Comparison of ENCODE assay signal across 25 cellular contexts in genomic region chr15:66041276-66041675, GRCh38.
DNase-seq lines count a peak whose midpoint lies in the region; ATAC-seq, FAIRE-seq and TF ChIP-seq lines count a peak whose summit lies in the region.
"Had no signal": no experiment of that assay in that cellular context is flagged by ENCODE, and none has a peak within 500 bp of the region (broad histone marks: within the 10 kb centered on the region; RNA-seq: fewer than 3 reads in every experiment).

No MANE protein-coding gene starts in this region.

- no peaks in the 10 kb centered on the region for H3K36me3 Mint-ChIP-seq in GM23338 (ENCODE audit: low read depth)
- H3K36me3 Mint-ChIP-seq: CD8-positive, alpha-beta memory T cell had no signal

- H3K27ac ChIP-seq in GM23338 (ENCODE audit: low read depth) (no peak overlapping the region), H1 (ENCODE audit: low read depth, low read length) (no peak overlapping the region)
- H3K27ac ChIP-seq: 22Rv1; A549; BLaER1 treated with 17β-estradiol and CSF1 and Interleukin-3, amounts not matched to agents 10 nM and 100 nM; C4-2B had no signal

- no peak overlapping the region for H3K4me3 Mint-ChIP-seq in GM23338
- H3K4me3 Mint-ChIP-seq: B cell; CD4-positive, alpha-beta T cell; CD8-positive, alpha-beta memory T cell had no signal

- H3K36me3 ChIP-seq in GM23338 (ENCODE audit: insufficient read depth) (no peaks in the 10 kb centered on the region), NT2/D1 (ENCODE audit: insufficient read depth, insufficient read length, low read length) (no peaks in the 10 kb centered on the region), H1 (ENCODE audit: control insufficient read depth in 2 of 4, insufficient read depth in 4 of 4, low read length in 3 of 4) (no peaks in the 10 kb centered on the region)
- H3K36me3 ChIP-seq: BLaER1 treated with 17β-estradiol and CSF1 and Interleukin-3, amounts not matched to agents 10 nM and 100 nM had no signal

- H4K8ac ChIP-seq in H1 (ENCODE audit: extremely low read depth, insufficient read depth, low read length), result no peak overlapping the region

- no peak for TF ChIP-seq EP300 in H1 (IDR thresholded peaks at IDR 0.05; ENCODE audit: borderline replicate concordance in 1 of 2, low read depth in 2 of 2, low read length in 2 of 2)

- DNase-seq in GM23338 (ENCODE audit: low spot score), result no peak
- no peak for DNase-seq in NT2/D1 (ENCODE audit: low read depth, low spot score)
- no peak for DNase-seq in H1 (ENCODE audit: low read depth in 1 of 2, low spot score in 2 of 2)
- no peak for DNase-seq in NCI-H1092 (lab: John Stamatoyannopoulos, UW)
- DNase-seq in mucosa of gallbladder (ENCODE audit: low spot score), result no peak
- no peak for DNase-seq in SKM-1 (lab: John Stamatoyannopoulos, UW; ENCODE audit: unreplicated experiment)
- DNase-seq: AML-193; CD4-positive, alpha-beta T cell; CD8-positive, alpha-beta memory T cell; COR-L47; DMS 273 treated with DMSO at 0.1 percent for 48 hours; DMS153; DMS53; DMS79; DND-41; EL; GDM1 had no signal

- H4K20me1 ChIP-seq in GM23338 (replicated peaks; ENCODE audit: insufficient read depth) (no peaks in the 10 kb centered on the region), H1 (replicated peaks in 1 of 2; ENCODE audit: control insufficient read depth in 1 of 2, insufficient read depth in 2 of 2, low read length in 2 of 2) (no peaks in the 10 kb centered on the region)

- H2BK120ac ChIP-seq in H1 (replicated peaks; ENCODE audit: low read depth, low read length), result peak overlapping the region; percentile 33

- ATAC-seq in GM23338, result no peak
- ATAC-seq: A549, GM12878 had no signal

- POLR2A ChIA-PET in H1 (lab: Charles Lee; ENCODE audit: partially characterized antibody), result no interaction called here

- H2BK20ac ChIP-seq in H1 (ENCODE audit: low read length), result 0 out of 2 replicates have a peak overlapping the region, but pooled peaks have one; percentile 80

- no peaks in the 10 kb centered on the region for H3K9me3 Mint-ChIP-seq in GM23338
- H3K9me3 Mint-ChIP-seq: CD4-positive, alpha-beta T cell had no signal

- no peak overlapping the region for H3K23ac ChIP-seq in H1 (ENCODE audit: insufficient read length)

- H2BK15ac ChIP-seq in H1 (ENCODE audit: low read length), result no peak overlapping the region; the same call in none of the 2 replicates

- 84% methylated on average over 6 of the region's 6 CpGs; no CpG with 5 or more reads in 1 of the 2 experiments for WGBS in H1 (ENCODE audit: extremely low coverage in 1 of 2, insufficient coverage in 1 of 2, insufficient read length in 1 of 2, insufficient replicate concordance in 2 of 2, low coverage in 1 of 2, low lambda C conversion rate in 2 of 2, missing lambda C conversion rate in 1 of 2), 2 experiments

- H3K23me2 ChIP-seq in H1 (ENCODE audit: low read depth, low read length), result no peaks in the 10 kb centered on the region

- H4K91ac ChIP-seq in H1 (replicated peaks; ENCODE audit: insufficient read length, low read length), result peak overlapping the region; percentile 35

- no peaks in the 10 kb centered on the region for H3K79me2 ChIP-seq in GM23338 (replicated peaks; ENCODE audit: insufficient read depth)
- no peaks in the 10 kb centered on the region for H3K79me2 ChIP-seq in H1 (ENCODE audit: control insufficient read depth in 1 of 2, insufficient read depth in 2 of 2, low read length in 2 of 2)

- H3K4me3 ChIP-seq in GM23338 (no peak overlapping the region), NT2/D1 (ENCODE audit: insufficient read length, low read depth) (no peak overlapping the region), H1 (ENCODE audit: extremely low read depth in 1 of 4, insufficient read depth in 2 of 4, low read depth in 3 of 4, low read length in 4 of 4) (no peak overlapping the region)
- H3K4me3 ChIP-seq: A549; BLaER1 treated with 17β-estradiol and CSF1 and Interleukin-3, amounts not matched to agents 10 nM and 100 nM; GM12878 had no signal

- FAIRE-seq in H1 (lab: Jason Lieb, UNC), result no peak
- FAIRE-seq: A549, GM12878, GM12892, GM18507 had no signal

- no peak for TF ChIP-seq RAD21 in H1 (IDR thresholded peaks at IDR 0.05 in 1 of 2, conservative IDR thresholded peaks at IDR 0.05 in 1 of 2; ENCODE audit: low read depth in 2 of 2, low read length in 2 of 2)

- no peak overlapping the region for H2BK5ac ChIP-seq in H1 (ENCODE audit: low read depth, low read length)

- no peak for TF ChIP-seq CTCF in GM23338 (conservative IDR thresholded peaks at IDR 0.05; ENCODE audit: low read depth in 2 of 2)
- no peak for TF ChIP-seq CTCF in H1 (IDR thresholded peaks at IDR 0.05; ENCODE audit: control extremely low read depth in 1 of 3, insufficient read depth in 1 of 3, low read depth in 1 of 3, low read length in 3 of 3)

- H3K27me3 Mint-ChIP-seq in GM23338 (ENCODE audit: insufficient read depth, low read depth, poor library complexity), result peaks cover 6% of the 10 kb centered on the region

- no peak overlapping the region for H3K56ac ChIP-seq in H1 (replicated peaks; ENCODE audit: insufficient read length, low read depth, low read length)

- H4K5ac ChIP-seq in H1 (ENCODE audit: insufficient read length, low read depth, low read length), result no peak overlapping the region

- TF ChIP-seq POLR2A in H1 (IDR thresholded peaks at IDR 0.05; ENCODE audit: control extremely low read depth in 1 of 2, low read depth in 2 of 2, low read length in 2 of 2), result no peak

- H3K79me1 ChIP-seq in H1 (ENCODE audit: low read depth, low read length), result no peaks in the 10 kb centered on the region

- H3K9ac ChIP-seq in NT2/D1 (ENCODE audit: insufficient read length, low read depth) (peak overlapping the region; percentile 39), H1 (replicated peaks in 1 of 4; ENCODE audit: extremely low read depth in 1 of 4, low read depth in 3 of 4, low read length in 3 of 4) (no peak overlapping the region)
- H3K9ac ChIP-seq: BLaER1 treated with 17β-estradiol and CSF1 and Interleukin-3, amounts not matched to agents 10 nM and 100 nM had no signal

- H3K9me2 ChIP-seq in GM23338 (ENCODE audit: insufficient read depth), result no peaks in the 10 kb centered on the region

- CTCF ChIA-PET in H1 (lab: Charles Lee; ENCODE audit: partially characterized antibody), result interaction anchor here (0.6 to 1.7 kb wide), 5 partner anchors 13 to 209 kb away, joined by 3 to 6 read pairs (median 4); no protein-coding TSS in a partner anchor

- no peak overlapping the region for H3K14ac ChIP-seq in H1 (ENCODE audit: insufficient read length)

- H3K4me1 ChIP-seq in GM23338 (ENCODE audit: insufficient read depth) (peaks cover 44% of the 10 kb centered on the region), NT2/D1 (ENCODE audit: insufficient read depth, insufficient read length) (peaks cover 20% of the 10 kb centered on the region), H1 (replicated peaks in 1 of 4; ENCODE audit: control insufficient read depth in 3 of 4, insufficient read depth in 4 of 4, low read length in 3 of 4) (peaks cover 23 to 45% (median 34%) of the 10 kb centered on the region in 4 experiments)
- H3K4me1 ChIP-seq: A549; BLaER1 treated with 17β-estradiol and CSF1 and Interleukin-3, amounts not matched to agents 10 nM and 100 nM had no signal

- H3K9me3 ChIP-seq in NT2/D1 (ENCODE audit: insufficient read depth, low read length) (peaks cover 5% of the 10 kb centered on the region; the same call in 1 of the 2 replicates), H1 (ENCODE audit: insufficient read depth in 2 of 2, low read depth in 1 of 2, low read length in 1 of 2) (no peaks in the 10 kb centered on the region)
- H3K9me3 ChIP-seq: A549; BLaER1 treated with 17β-estradiol and CSF1 and Interleukin-3, amounts not matched to agents 10 nM and 100 nM had no signal

- H2AFZ ChIP-seq in GM23338 (no peak overlapping the region), H1 (ENCODE audit: low read length) (no peak overlapping the region)

- H3K27me3 ChIP-seq in GM23338 (ENCODE audit: insufficient read depth), result no peaks in the 10 kb centered on the region
- H3K27me3 ChIP-seq in NT2/D1 (ENCODE audit: insufficient read depth, insufficient read length), result no peaks in the 10 kb centered on the region
- H3K27me3 ChIP-seq in H1 (replicated peaks in 1 of 4; ENCODE audit: control insufficient read depth in 3 of 4, extremely low read depth in 1 of 4, insufficient read depth in 3 of 4, low read length in 3 of 4), result peaks cover 0 to 2% (median 0%) of the 10 kb centered on the region in 4 experiments; a peak in 1 of 7 replicates
- H3K27me3 ChIP-seq: BLaER1 treated with 17β-estradiol and CSF1 and Interleukin-3, amounts not matched to agents 10 nM and 100 nM had no signal

- no peak overlapping the region for H3K18ac ChIP-seq in H1 (ENCODE audit: extremely low read depth, low read length)

- H3K4me2 ChIP-seq in GM23338, result peak overlapping the region; percentile 1; the same call in 1 of the 2 replicates
- no peak overlapping the region; a peak in 1 of 4 replicates for H3K4me2 ChIP-seq in H1 (ENCODE audit: insufficient read depth in 1 of 2, low read depth in 2 of 2, low read length in 2 of 2)
- H3K4me2 ChIP-seq: A549; BLaER1 treated with 17β-estradiol and CSF1 and Interleukin-3, amounts not matched to agents 10 nM and 100 nM had no signal

- 0 out of 2 replicates have a peak overlapping the region, but pooled peaks have one; percentile 67 for H2AK5ac ChIP-seq in H1 (ENCODE audit: low read depth, low read length)

- H3F3A ChIP-seq in GM23338 (replicated peaks; ENCODE audit: low read depth), result peaks cover 7% of the 10 kb centered on the region; the same call in 1 of the 2 replicates

- peak overlapping the region; percentile 62; the same call in 1 of the 2 replicates for H2BK12ac ChIP-seq in H1 (ENCODE audit: low read depth, low read length)

- no peak overlapping the region for H3K27ac Mint-ChIP-seq in GM23338
- H3K27ac Mint-ChIP-seq: B cell; CD4-positive, alpha-beta T cell; CD8-positive, alpha-beta memory T cell had no signal

- H3K4ac ChIP-seq in H1 (replicated peaks; ENCODE audit: insufficient read length, low read depth, low read length), result no peak overlapping the region

- peaks cover 61% of the 10 kb centered on the region for H3K4me1 Mint-ChIP-seq in GM23338
- H3K4me1 Mint-ChIP-seq: B cell; CD8-positive, alpha-beta memory T cell had no signal

TF ChIP-seq in GM23338, 12 proteins besides CTCF, POLR2A, EP300 and RAD21 (continues in another document):
- no peak for TF ChIP-seq POLR2AphosphoS5 (IDR thresholded peaks at IDR 0.05; ENCODE audit: low read depth)
- no peak for TF ChIP-seq ZNF114 (CRISPR knock-in tag; IDR thresholded peaks at IDR 0.05)
- no peak for TF ChIP-seq ZNF331 (CRISPR knock-in tag; IDR thresholded peaks at IDR 0.05; ENCODE audit: low read depth)
- TF ChIP-seq JUNB (IDR thresholded peaks at IDR 0.05; ENCODE audit: unreplicated experiment), result no peak

TF ChIP-seq in H1, 55 proteins besides CTCF, POLR2A, EP300 and RAD21 (continues in another document):
- TF ChIP-seq SAP30 (IDR thresholded peaks at IDR 0.05; ENCODE audit: insufficient read depth, insufficient replicate concordance, low read length) (no peak), CEBPB (IDR thresholded peaks at IDR 0.05; ENCODE audit: low read depth, low read length) (no peak), HDAC2 (IDR thresholded peaks at IDR 0.05; ENCODE audit: borderline replicate concordance in 1 of 2, low read depth in 2 of 2, low read length in 2 of 2) (no peak), JUN (IDR thresholded peaks at IDR 0.05; ENCODE audit: low read depth, low read length) (no peak), SIN3A (conservative IDR thresholded peaks at IDR 0.05 in 1 of 2, IDR thresholded peaks at IDR 0.05 in 1 of 2; ENCODE audit: low read depth in 1 of 2, low read length in 2 of 2) (no peak), BRCA1 (IDR thresholded peaks at IDR 0.05; ENCODE audit: low read depth, low read length) (no peak)
